ENCODE assay signal across 15 cellular contexts in genomic region chr22:39958916-39959639, GRCh38. TPM values are rescaled to one million over a fixed set of nuclear protein-coding genes. Genes with fewer than 3 reads are reported as not detected.
DNase-seq lines count a peak whose midpoint lies in the region; ATAC-seq and TF ChIP-seq lines count a peak whose summit lies in the region.
"Had no signal": no experiment of that assay in that cellular context is flagged by ENCODE, and none has a peak within 500 bp of the region (broad histone marks: within the 10 kb centered on the region; RNA-seq: fewer than 3 reads in every experiment).

No MANE protein-coding gene starts in this region.

- WGBS in SK-N-SH (ENCODE audit: low lambda C conversion rate) = 84% methylated on average over 8 of the region's 11 CpGs

- H4K20me1 ChIP-seq in SK-N-SH (ENCODE audit: insufficient read depth) (no peaks in the 10 kb centered on the region), GM23338 (replicated peaks; ENCODE audit: insufficient read depth) (no peaks in the 10 kb centered on the region)

- 0 out of 2 replicates have a peak overlapping the region, but pooled peaks have one; percentile 11 for H3K4me2 ChIP-seq in SK-N-SH
- H3K4me2 ChIP-seq in GM23338 = no peak overlapping the region

- no peaks in the 10 kb centered on the region for H3K79me2 ChIP-seq in SK-N-SH (ENCODE audit: insufficient read depth)
- H3K79me2 ChIP-seq in GM23338 (replicated peaks; ENCODE audit: insufficient read depth) = no peaks in the 10 kb centered on the region

- no peaks in the 10 kb centered on the region for H3K9me3 ChIP-seq in SK-N-SH

- H3K4me3 ChIP-seq in SK-N-SH (ENCODE audit: low read depth in 2 of 2, low read length in 1 of 2) (no peak overlapping the region), GM23338 (no peak overlapping the region)

- H3F3A ChIP-seq in SK-N-SH (replicated peaks; ENCODE audit: insufficient read depth) (peaks cover 7% of the 10 kb centered on the region), GM23338 (replicated peaks; ENCODE audit: low read depth) (no peaks in the 10 kb centered on the region)

- H3K36me3 Mint-ChIP-seq in GM23338 (ENCODE audit: low read depth) (no peaks in the 10 kb centered on the region), nephron progenitor cell (ENCODE audit: low read depth) (no peaks in the 10 kb centered on the region)

- H3K36me3 ChIP-seq in SK-N-SH (replicated peaks in 1 of 2; ENCODE audit: control insufficient read depth in 1 of 2, insufficient read depth in 2 of 2, low read length in 1 of 2) = no peaks in the 10 kb centered on the region
- H3K36me3 ChIP-seq in GM23338 (ENCODE audit: insufficient read depth) = no peaks in the 10 kb centered on the region

- no peak for TF ChIP-seq CTCF in SK-N-SH (IDR thresholded peaks at IDR 0.05)
- no peak for TF ChIP-seq CTCF in GM23338 (conservative IDR thresholded peaks at IDR 0.05; ENCODE audit: low read depth in 2 of 2)
- no peak for TF ChIP-seq CTCF in nephron progenitor cell (IDR thresholded peaks at IDR 0.05)

- H3K4me3 Mint-ChIP-seq in GM23338 = no peak overlapping the region
- H3K4me3 Mint-ChIP-seq in nephron progenitor cell = no peak overlapping the region

- H3K27ac Mint-ChIP-seq in GM23338 (no peak overlapping the region), nephron progenitor cell (peak overlapping the region; percentile 41)

- peaks cover 0 to 8% of the 10 kb centered on the region in 2 experiments; a peak in 1 of 4 replicates for H3K4me1 ChIP-seq in SK-N-SH (ENCODE audit: control insufficient read depth in 1 of 2, insufficient read depth in 2 of 2, low read depth in 1 of 2, low read length in 1 of 2)
- peaks cover 4% of the 10 kb centered on the region; the same call in 1 of the 2 replicates for H3K4me1 ChIP-seq in GM23338 (ENCODE audit: insufficient read depth)

- H3K27ac ChIP-seq in SK-N-SH (ENCODE audit: low read depth in 2 of 2, low read length in 1 of 2) = peak overlapping the region in 1 of 2 experiments; percentile 54; a peak in 1 of 4 replicates
- H3K27ac ChIP-seq in GM23338 (ENCODE audit: low read depth) = no peak overlapping the region
- H3K27ac ChIP-seq in angular gyrus (ENCODE audit: low read depth, low read length) = peak overlapping the region; percentile 8
- H3K27ac ChIP-seq: 22Rv1 had no signal

- TF ChIP-seq RAD21 in SK-N-SH (IDR thresholded peaks at IDR 0.05; ENCODE audit: low read length) = no peak

- H3K27me3 ChIP-seq in SK-N-SH (ENCODE audit: insufficient read depth) = no peaks in the 10 kb centered on the region
- H3K27me3 ChIP-seq in GM23338 (ENCODE audit: insufficient read depth) = no peaks in the 10 kb centered on the region

- no peak for TF ChIP-seq EP300 in SK-N-SH (IDR thresholded peaks at IDR 0.05; ENCODE audit: borderline replicate concordance in 1 of 2, low read depth in 1 of 2, low read length in 1 of 2)

- no peak; the same call in 2 of the 3 replicates for ATAC-seq in SK-N-SH treated with all-trans-retinoic acid at 6 μM for 48 hours
- ATAC-seq in GM23338 = peak; percentile 18; the same call in 2 of the 3 replicates
- no peak for ATAC-seq in HG03039 (IDR thresholded peaks at IDR 0.05; ENCODE audit: unreplicated experiment)

- CTCF ChIA-PET in SK-N-SH (lab: Yijun Ruan, JAX) = interaction anchor here (1.0 to 2.0 kb wide), 4 partner anchors 12 to 66 kb away, joined by 3 to 8 read pairs (median 3); no protein-coding TSS in a partner anchor

- POLR2A ChIA-PET in SK-N-SH (lab: Yijun Ruan, JAX) = interaction anchor here (0.9 kb wide), 1 partner anchor 9 kb away, joined by 3 read pairs; no protein-coding TSS in a partner anchor

- DNase-seq in SK-N-SH (no peak), GM23338 (ENCODE audit: low spot score) (no peak), nephron progenitor cell (no peak), NCI-H526 (lab: John Stamatoyannopoulos, UW) (no peak), HT-29 (ENCODE audit: low spot score) (no peak)
- DNase-seq: NCI-H1436; NK-92 treated with Interleukin-12 subunit alpha and Interleukin-12 subunit beta, amount 100 ng/mL, for 24 hours; stimulated activated naive CD8-positive, alpha-beta T cell treated with anti-CD3 and anti-CD28 coated beads, Interleukin-15, amount 100 ng/mL, for 72 hours; T1000 had no signal

- peaks cover 32% of the 10 kb centered on the region for H3K4me1 Mint-ChIP-seq in GM23338
- H3K4me1 Mint-ChIP-seq in nephron progenitor cell = peaks cover 46% of the 10 kb centered on the region

- H2AFZ ChIP-seq in SK-N-SH (ENCODE audit: low read depth) (no peak overlapping the region), GM23338 (peak overlapping the region; percentile 92)

- H3K9me3 Mint-ChIP-seq in GM23338 (peaks cover 3% of the 10 kb centered on the region; the same call in 1 of the 3 replicates), nephron progenitor cell (no peaks in the 10 kb centered on the region)
- H3K9me3 Mint-ChIP-seq: HFFc6 had no signal

- no peaks in the 10 kb centered on the region for H3K9me2 ChIP-seq in SK-N-SH
- no peaks in the 10 kb centered on the region for H3K9me2 ChIP-seq in GM23338 (ENCODE audit: insufficient read depth)

- H3K27me3 Mint-ChIP-seq in GM23338 (ENCODE audit: insufficient read depth, low read depth, poor library complexity) = peaks cover 15% of the 10 kb centered on the region
- peaks cover 15% of the 10 kb centered on the region for H3K27me3 Mint-ChIP-seq in nephron progenitor cell (ENCODE audit: low read depth, poor library complexity)
- H3K27me3 Mint-ChIP-seq: stimulated activated naive CD8-positive, alpha-beta T cell treated with anti-CD3 and anti-CD28 coated beads, Interleukin-15, amount 100 ng/mL, for 72 hours had no signal

- H3K9ac ChIP-seq in SK-N-SH = no peak overlapping the region

TF ChIP-seq in SK-N-SH, 30 proteins besides CTCF, POLR2A, EP300 and RAD21:
- TF ChIP-seq ELF1 (IDR thresholded peaks at IDR 0.05) (no peak), GABPA (IDR thresholded peaks at IDR 0.05; ENCODE audit: low read depth) (no peak), CHD2 (IDR thresholded peaks at IDR 0.05; ENCODE audit: low read length, partially characterized antibody) (no peak)

TF ChIP-seq in SK-N-SH treated with all-trans-retinoic acid at 6 μM for 48 hours, 23 proteins besides CTCF, POLR2A, EP300 and RAD21:
- TF ChIP-seq ZNF8 (CRISPR knock-in tag; IDR thresholded peaks at IDR 0.05) (no peak), ZFP3 (CRISPR knock-in tag; IDR thresholded peaks at IDR 0.05) (no peak)

RNA-seq across cellular contexts. Expression of gene TMA7B, which starts 1.1 kb away (rescaled TPM):
- polyA plus RNA-seq in SK-N-SH (2012; rRNA removed) = not detected in 2 replicates
- polyA plus RNA-seq in SK-N-SH (2012; cell fraction: cytosol; rRNA removed) = not detected in 2 replicates
- polyA plus RNA-seq in SK-N-SH (2012; cell fraction: nucleus; rRNA removed) = 0.09 TPM in 1 of 2 replicates, not detected in the other
- total RNA-seq in GM23338 (2014; rRNA removed; shearing (Covaris generic)) = not detected in 2 replicates
- not detected in 2 replicates for polyA plus RNA-seq in GM23338 (2016; fragmentation: Nextera tagmentation; extraction: Ambion mirVana)
- total RNA-seq in HT-29 (2014; rRNA removed; shearing (Covaris generic)) = not detected in 2 replicates
- total RNA-seq: HFFc6, osteocyte had no signal

RNA-seq across cellular contexts. Expression of gene FAM83F, which starts 35.7 kb away (rescaled TPM):
- polyA plus RNA-seq in SK-N-SH (2012; rRNA removed) (not detected in 2 replicates), GM23338 (2016; fragmentation: Nextera tagmentation; extraction: Ambion mirVana) (3.5 and 3.7 TPM in 2 replicates)
- polyA plus RNA-seq in SK-N-SH (2012; cell fraction: cytosol; rRNA removed) = not detected in 2 replicates
- not detected in 2 replicates for polyA plus RNA-seq in SK-N-SH (2012; cell fraction: nucleus; rRNA removed)
- 13.5 and 15.9 TPM in 2 replicates for total RNA-seq in GM23338 (2014; rRNA removed; shearing (Covaris generic))
- 3.0 and 6.0 TPM in 2 replicates for total RNA-seq in HT-29 (2014; rRNA removed; shearing (Covaris generic))
- total RNA-seq: HFFc6, osteocyte had no signal

RNA-seq across cellular contexts. Expression of gene GRAP2, which starts 58.2 kb away (rescaled TPM):
- polyA plus RNA-seq in SK-N-SH (2012; rRNA removed) (0.13 and 0.15 TPM in 2 replicates), GM23338 (2016; fragmentation: Nextera tagmentation; extraction: Ambion mirVana) (not detected in 2 replicates)
- 0.04 and 0.18 TPM in 2 replicates for polyA plus RNA-seq in SK-N-SH (2012; cell fraction: cytosol; rRNA removed)
- 0.10 and 0.14 TPM in 2 replicates for polyA plus RNA-seq in SK-N-SH (2012; cell fraction: nucleus; rRNA removed)
- total RNA-seq in GM23338 (2014; rRNA removed; shearing (Covaris generic)) = 0.42 TPM in 1 of 2 replicates, not detected in the other
- total RNA-seq in HT-29 (2014; rRNA removed; shearing (Covaris generic)) = not detected in 2 replicates
- total RNA-seq: HFFc6, osteocyte had no signal
